19 cellular contexts compared by ENCODE assay signal in the genomic region with DNA sequence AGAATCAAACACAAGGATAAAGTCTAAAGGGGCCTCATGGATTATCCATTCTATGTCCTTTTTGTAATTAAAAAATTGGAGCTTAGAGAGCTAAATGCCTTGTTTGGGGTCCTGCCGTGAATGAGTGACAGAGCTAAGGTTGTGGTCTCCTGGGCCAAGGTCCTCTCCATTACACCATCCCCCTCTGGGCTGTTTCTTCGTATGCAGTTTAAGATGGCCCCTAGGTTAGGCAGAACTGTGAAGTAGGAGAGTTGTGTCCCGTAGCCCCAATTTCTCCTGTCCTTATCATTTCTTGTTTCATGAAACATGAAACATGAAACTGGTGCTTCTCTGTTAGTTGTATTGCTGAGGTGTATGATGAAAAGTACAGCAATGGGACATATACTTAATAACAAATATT. TPM values are rescaled to one million over a fixed set of nuclear protein-coding genes. Genes with fewer than 3 reads are reported as not detected.
DNase-seq lines count a peak whose midpoint lies in the region; ATAC-seq and TF ChIP-seq lines count a peak whose summit lies in the region.
"Had no signal": no experiment of that assay in that cellular context is flagged by ENCODE, and none has a peak within 500 bp of the region (broad histone marks: within the 10 kb centered on the region; RNA-seq: fewer than 3 reads in every experiment).

No MANE protein-coding gene starts in this region.

- H2BK120ac ChIP-seq in mesendoderm (ENCODE audit: low read depth, low read length): no peak overlapping the region

- H3F3A ChIP-seq in PC-9 (ENCODE audit: insufficient read depth, low read depth): peaks cover 21% of the 10 kb centered on the region; the same call in 1 of the 2 replicates

- no peak overlapping the region for H3K4me3 ChIP-seq in PC-9
- no peak overlapping the region for H3K4me3 ChIP-seq in body of pancreas
- no peak overlapping the region for H3K4me3 ChIP-seq in mesendoderm (ENCODE audit: low read length)
- no peak overlapping the region for H3K4me3 ChIP-seq in subcutaneous abdominal adipose tissue (ENCODE audit: low read depth in 1 of 5, low read length in 5 of 5)
- H3K4me3 ChIP-seq: upper lobe of left lung had no signal

- no TSS peak for BruUV-seq in PC-9 (replicated peaks; lab: Mats Ljungman, UMichigan)

- H3K4me2 ChIP-seq in PC-9 (peak overlapping the region; percentile 39), mesendoderm (ENCODE audit: low read length) (no peak overlapping the region)

- H3K36me3 Mint-ChIP-seq in natural killer cell treated with Interleukin-12 subunit alpha and Interleukin-12 subunit beta and Interleukin-15 and Interleukin-18, amount 100 ng/mL, for 72 hours: no peaks in the 10 kb centered on the region

- TF ChIP-seq CTCF in PC-9 (conservative IDR thresholded peaks at IDR 0.05) (no peak), body of pancreas (IDR thresholded peaks at IDR 0.05) (no peak)

- peaks cover 0 to 6% of the 10 kb centered on the region in 2 donors for H3K27me3 Mint-ChIP-seq in natural killer cell treated with Interleukin-12 subunit alpha and Interleukin-12 subunit beta and Interleukin-15 and Interleukin-18, amount 100 ng/mL, for 72 hours

- H3K23ac ChIP-seq in mesendoderm (ENCODE audit: low read length): no peak overlapping the region

- no peak overlapping the region for H3K18ac ChIP-seq in mesendoderm (ENCODE audit: low read length)

- H3K27me3 ChIP-seq in PC-9 (ENCODE audit: insufficient read depth, low read depth): no peaks in the 10 kb centered on the region
- no peaks in the 10 kb centered on the region for H3K27me3 ChIP-seq in body of pancreas
- no peaks in the 10 kb centered on the region for H3K27me3 ChIP-seq in mesendoderm (ENCODE audit: insufficient read depth, low read length, poor library complexity)
- H3K27me3 ChIP-seq in subcutaneous abdominal adipose tissue (ENCODE audit: control insufficient read depth in 5 of 5, insufficient read depth in 4 of 5, low read length in 5 of 5): no peaks in the 10 kb centered on the region
- H3K27me3 ChIP-seq: dorsolateral prefrontal cortex, upper lobe of left lung had no signal

- H3K79me2 ChIP-seq in PC-9 (ENCODE audit: low read depth) (peaks cover 96% of the 10 kb centered on the region), mesendoderm (ENCODE audit: control insufficient read depth, insufficient read depth, low read length) (peaks cover 36% of the 10 kb centered on the region)

- no peak overlapping the region for H2BK5ac ChIP-seq in mesendoderm (ENCODE audit: low read length)

- H3K4me1 Mint-ChIP-seq in natural killer cell treated with Interleukin-12 subunit alpha and Interleukin-12 subunit beta and Interleukin-15 and Interleukin-18, amount 100 ng/mL, for 72 hours (ENCODE audit: low read depth in 2 of 2): peaks cover 15 to 17% of the 10 kb centered on the region in 2 donors

- no peaks in the 10 kb centered on the region for H3K9me3 ChIP-seq in PC-9 (ENCODE audit: insufficient read depth, low read depth)
- no peaks in the 10 kb centered on the region for H3K9me3 ChIP-seq in body of pancreas
- H3K9me3 ChIP-seq in subcutaneous abdominal adipose tissue (ENCODE audit: control insufficient read depth in 5 of 5, low read length in 5 of 5): no peaks in the 10 kb centered on the region
- H3K9me3 ChIP-seq: BE2C, upper lobe of left lung had no signal

- no peak overlapping the region for H3K4ac ChIP-seq in mesendoderm (ENCODE audit: low read depth, low read length)

- no peak overlapping the region for H2BK15ac ChIP-seq in mesendoderm (replicated peaks; ENCODE audit: low read depth)

- no peaks in the 10 kb centered on the region for H3K9me3 Mint-ChIP-seq in natural killer cell treated with Interleukin-12 subunit alpha and Interleukin-12 subunit beta and Interleukin-15 and Interleukin-18, amount 100 ng/mL, for 72 hours

- H3K56ac ChIP-seq in mesendoderm (ENCODE audit: low read length): no peak overlapping the region

- DNase-seq in PC-9 (no peak), body of pancreas (no peak), mesendoderm (no peak), dedifferentiated amniotic fluid mesenchymal stem cell (ENCODE audit: extremely low spot score) (no peak), NCI-H128 (lab: John Stamatoyannopoulos, UW; ENCODE audit: unreplicated experiment) (no peak)
- no peak for DNase-seq in natural killer cell treated with Interleukin-12 subunit alpha and Interleukin-12 subunit beta and Interleukin-15 and Interleukin-18, amount 100 ng/mL, for 72 hours (ENCODE audit: low spot score)
- DNase-seq: activated CD4-positive, alpha-beta T cell treated with anti-CD3 and anti-CD28 coated beads for 1 hour; activated naive CD4-positive, alpha-beta T cell treated with Interleukin-2 at 50 U/mL for 16 hours; BE2C; dorsolateral prefrontal cortex; glutamatergic neuron; NCI-H2029 treated with DMSO at 0.1 percent for 48 hours; NCI-H510A treated with DMSO at 0.1 percent for 48 hours; occipital lobe; T1000; upper lobe of left lung had no signal

- intact Hi-C loops in PC-9 (cut with micrococcal nuclease; ENCODE audit: unreplicated experiment): no loop called here
- intact Hi-C loops in body of pancreas (cut with DNase I): no loop called here

- H3K4me1 ChIP-seq in PC-9 (replicated peaks; ENCODE audit: insufficient read depth) (peaks cover 31% of the 10 kb centered on the region), body of pancreas (peaks cover 7% of the 10 kb centered on the region), mesendoderm (ENCODE audit: control insufficient read depth, low read depth, low read length) (peaks cover 20% of the 10 kb centered on the region), subcutaneous abdominal adipose tissue (ENCODE audit: control insufficient read depth in 5 of 5, insufficient read depth in 5 of 5, low read length in 5 of 5) (peaks cover 3 to 42% (median 33%) of the 10 kb centered on the region in 5 donors)
- H3K4me1 ChIP-seq: BE2C had no signal

- H2AK5ac ChIP-seq in mesendoderm (ENCODE audit: low read length): no peak overlapping the region

- no peak overlapping the region for H2AFZ ChIP-seq in PC-9

- H3K9ac ChIP-seq in mesendoderm (ENCODE audit: low read length) (no peak overlapping the region), subcutaneous abdominal adipose tissue (ENCODE audit: low read length in 5 of 5) (peak overlapping the region in 1 of 5 donors; percentile 7)

- H3K79me1 ChIP-seq in mesendoderm (ENCODE audit: low read length): peaks cover 5% of the 10 kb centered on the region

- H3K9me2 ChIP-seq in PC-9 (ENCODE audit: insufficient read depth): no peaks in the 10 kb centered on the region

- TF ChIP-seq POLR2A in body of pancreas (IDR thresholded peaks at IDR 0.05): no peak

- H3K27ac ChIP-seq in PC-9: peak overlapping the region; percentile 64
- peak overlapping the region in 3 of 4 donors; percentile 55 to 71 (median 64) for H3K27ac ChIP-seq in body of pancreas
- no peak overlapping the region for H3K27ac ChIP-seq in mesendoderm (ENCODE audit: low read depth, low read length)
- H3K27ac ChIP-seq in subcutaneous abdominal adipose tissue (ENCODE audit: low read depth, low read length): peak overlapping the region; percentile 31
- H3K27ac ChIP-seq: dorsolateral prefrontal cortex had no signal

- no peak for ATAC-seq in body of pancreas
- no peak for ATAC-seq in natural killer cell treated with Interleukin-12 subunit alpha and Interleukin-12 subunit beta and Interleukin-15 and Interleukin-18, amount 100 ng/mL, for 72 hours
- no peak for ATAC-seq in GM18858 (IDR thresholded peaks at IDR 0.05; ENCODE audit: unreplicated experiment)
- ATAC-seq: esophagus mucosa had no signal

- no peak overlapping the region for H3K27ac Mint-ChIP-seq in natural killer cell treated with Interleukin-12 subunit alpha and Interleukin-12 subunit beta and Interleukin-15 and Interleukin-18, amount 100 ng/mL, for 72 hours

- 77 to 87% methylated on average over 3 of the region's 3 CpGs for WGBS in body of pancreas, 2 donors
- WGBS in mesendoderm (ENCODE audit: extremely low coverage, insufficient coverage, low lambda C conversion rate): no CpG with 5 or more reads among the region's 3 CpGs

- H4K5ac ChIP-seq in mesendoderm (ENCODE audit: low read length): no peak overlapping the region

- H3K4me3 Mint-ChIP-seq in natural killer cell treated with Interleukin-12 subunit alpha and Interleukin-12 subunit beta and Interleukin-15 and Interleukin-18, amount 100 ng/mL, for 72 hours: no peak overlapping the region

- H4K20me1 ChIP-seq in PC-9 (ENCODE audit: insufficient read depth): no peaks in the 10 kb centered on the region; the same call in 1 of the 2 replicates

- POLR2A ChIA-PET in PC-9 (lab: Charles Lee; ENCODE audit: unreplicated experiment): interaction anchor here (0.5 to 0.7 kb wide), 2 partner anchors 9 to 22 kb away, joined by 3 read pairs; no protein-coding TSS in a partner anchor

- H4K8ac ChIP-seq in mesendoderm (ENCODE audit: low read depth, low read length): peak overlapping the region; percentile 65

- CTCF ChIA-PET in PC-9 (lab: Charles Lee): no interaction called here

- H3K36me3 ChIP-seq in PC-9 (ENCODE audit: low read depth) (no peaks in the 10 kb centered on the region; the same call in 1 of the 2 replicates), body of pancreas (replicated peaks in 1 of 2; ENCODE audit: insufficient read depth in 1 of 2, low read depth in 2 of 2) (no peaks in the 10 kb centered on the region), mesendoderm (ENCODE audit: control insufficient read depth, insufficient read depth, low read length) (no peaks in the 10 kb centered on the region), subcutaneous abdominal adipose tissue (ENCODE audit: control insufficient read depth in 5 of 5, insufficient read depth in 5 of 5, low read length in 5 of 5) (peaks cover 2 to 10% (median 7%) of the 10 kb centered on the region in 5 donors)
- H3K36me3 ChIP-seq: BE2C, upper lobe of left lung had no signal

RNA-seq across cellular contexts. Expression of a gene that starts 32.9 kb away (rescaled TPM):
- total RNA-seq in PC-9 (2021) (133 and 154 TPM in 2 replicates), body of pancreas (10 to 100 TPM; 41.5 to 64.6 TPM)
- polyA plus RNA-seq in mesendoderm (2013, experiment 1 of 2): 14.5 TPM
- 14.5 TPM for polyA plus RNA-seq in mesendoderm (2013, experiment 2 of 2)
- 10 to 100 TPM in 1 of 2 donors, 1 to 10 TPM in 1; 6.6 to 13.6 TPM for total RNA-seq in natural killer cell treated with Interleukin-12 subunit alpha and Interleukin-12 subunit beta and Interleukin-15 and Interleukin-18, amount 100 ng/mL, for 72 hours
